Comparison of ENCODE assay signal across 17 cellular contexts in the genomic region with DNA sequence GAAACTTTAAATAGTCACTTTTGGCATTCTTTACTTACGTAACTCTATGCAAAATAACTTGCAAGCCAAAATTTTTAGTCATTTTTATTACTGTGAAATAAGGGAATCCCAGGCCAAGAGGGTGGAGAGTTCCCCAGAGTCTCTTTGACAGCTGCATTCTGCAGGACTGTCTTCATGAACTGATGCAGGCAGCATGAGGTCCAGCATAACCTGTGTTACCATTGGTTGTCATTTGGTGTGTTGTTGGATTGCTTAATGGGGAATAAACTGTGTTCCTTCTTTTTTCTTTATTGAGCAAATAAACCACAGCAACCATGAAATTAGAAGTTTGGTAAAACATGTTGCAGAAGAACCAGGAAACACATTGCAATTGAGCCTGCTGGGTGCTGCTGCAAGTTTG. TPM values are rescaled to one million over a fixed set of nuclear protein-coding genes. Genes with fewer than 3 reads are reported as not detected.
DNase-seq lines count a peak whose midpoint lies in the region; ATAC-seq and TF ChIP-seq lines count a peak whose summit lies in the region.
"Had no signal": no experiment of that assay in that cellular context is flagged by ENCODE, and none has a peak within 500 bp of the region (broad histone marks: within the 10 kb centered on the region; RNA-seq: fewer than 3 reads in every experiment).

No MANE protein-coding gene starts in this region.

- intact Hi-C loops in psoas muscle (cut with DNase I) (no loop called here), head of caudate nucleus (cut with DNase I) (no loop called here)

- H3K36me3 ChIP-seq in fibroblast of lung (ENCODE audit: control insufficient read depth, insufficient read depth, low read length): no peaks in the 10 kb centered on the region
- no peaks in the 10 kb centered on the region for H3K36me3 ChIP-seq in psoas muscle (ENCODE audit: insufficient read depth in 1 of 2, low read depth in 1 of 2)

- H3K4me2 ChIP-seq in fibroblast of lung (ENCODE audit: extremely low read depth, insufficient read depth, low read length): no peak overlapping the region

- H3K4me3 ChIP-seq in fibroblast of lung (replicated peaks in 1 of 4; ENCODE audit: control extremely low read depth in 1 of 4, insufficient read depth in 1 of 4, low read depth in 3 of 4, low read length in 4 of 4) (no peak overlapping the region), psoas muscle (no peak overlapping the region)

- H3K9me3 ChIP-seq in fibroblast of lung (ENCODE audit: control insufficient read depth, insufficient read depth, low read depth, low read length): no peaks in the 10 kb centered on the region
- no peaks in the 10 kb centered on the region for H3K9me3 ChIP-seq in psoas muscle

- H3K79me2 ChIP-seq in fibroblast of lung (ENCODE audit: control insufficient read depth, insufficient read depth, low read length): no peaks in the 10 kb centered on the region

- H3K4me1 ChIP-seq in fibroblast of lung (ENCODE audit: control insufficient read depth, extremely low read depth, insufficient read depth, low read length): no peaks in the 10 kb centered on the region
- H3K4me1 ChIP-seq in psoas muscle: no peaks in the 10 kb centered on the region

- H3K27ac ChIP-seq in fibroblast of lung (ENCODE audit: insufficient read depth, low read length): no peak overlapping the region
- no peak overlapping the region for H3K27ac ChIP-seq in psoas muscle
- H3K27ac ChIP-seq: C4-2B had no signal

- H2AFZ ChIP-seq in fibroblast of lung (ENCODE audit: low read length): no peak overlapping the region

- H3K27me3 ChIP-seq in fibroblast of lung (ENCODE audit: control insufficient read depth, insufficient read depth, low read length) (no peaks in the 10 kb centered on the region), psoas muscle (ENCODE audit: insufficient read depth in 3 of 3, low read length in 2 of 3) (no peaks in the 10 kb centered on the region)

- 22 to 34% (median 23%) methylated on average over 1 of the region's 1 CpG for WGBS in psoas muscle, 3 donors

- no peak for TF ChIP-seq CTCF in fibroblast of lung (conservative IDR thresholded peaks at IDR 0.05 in 1 of 2, IDR thresholded peaks at IDR 0.05 in 1 of 2; ENCODE audit: low read depth in 1 of 2, low read length in 2 of 2)
- TF ChIP-seq CTCF in psoas muscle (IDR thresholded peaks at IDR 0.05): no peak

- ATAC-seq in psoas muscle (peak in 3 of 4 donors; percentile 68 to 80 (median 72)), GM21515 (IDR thresholded peaks at IDR 0.05; ENCODE audit: unreplicated experiment) (no peak), HG03432 (IDR thresholded peaks at IDR 0.05; ENCODE audit: unreplicated experiment) (no peak)

- no peaks in the 10 kb centered on the region for H4K20me1 ChIP-seq in fibroblast of lung (ENCODE audit: control insufficient read depth, extremely low read depth, insufficient read depth, low read length)

- peak; percentile 21 for DNase-seq in ELR (ENCODE audit: low read depth)
- DNase-seq in NOMO-1 treated with dmso at 0.1 percent for 144 hours (lab: John Stamatoyannopoulos, UW; ENCODE audit: unreplicated experiment): peak; percentile 45
- DNase-seq in fibroblast of lung (ENCODE audit: low read depth in 2 of 2): peak; percentile 12 to 31
- DNase-seq in psoas muscle: peak in 1 of 2 donors; percentile 32
- DNase-seq in head of caudate nucleus: no peak
- DNase-seq in NCI-H748 (lab: John Stamatoyannopoulos, UW; ENCODE audit: unreplicated experiment): no peak
- DNase-seq: activated CD4-positive, alpha-beta T cell treated with anti-CD3 and anti-CD28 coated beads for 1 hour; activated T-cell treated with anti-CD3 and anti-CD28 coated beads for 4 hours; caudate nucleus; hippocampal formation; naive B cell; NCI-H1048; NCI-H2227 treated with DMSO at 0.1 percent for 48 hours; T-helper 1 cell had no signal

- no peak overlapping the region for H3K9ac ChIP-seq in fibroblast of lung (ENCODE audit: insufficient read depth, low read length)

RNA-seq across cellular contexts. Expression of a gene that starts 24.6 kb away (rescaled TPM):
- total RNA-seq in fibroblast of lung: 0.17 TPM in 1 of 2 replicates, not detected in the other
- polyA plus RNA-seq in fibroblast of lung: 0.08 and 0.14 TPM in 2 replicates
- 0.08 and 0.13 TPM in 2 replicates for polyA plus RNA-seq in fibroblast of lung (2012)
- polyA minus RNA-seq in fibroblast of lung (ENCODE audit: low replicate concordance): not detected in 2 replicates
- total RNA-seq in psoas muscle: not detected
- under 1 TPM in 2 of 3 donors, not detected in 1; 0.06 to 0.08 TPM for polyA plus RNA-seq in psoas muscle

RNA-seq across cellular contexts. Expression of a gene that starts 43.8 kb away (rescaled TPM):
- total RNA-seq in fibroblast of lung: under 0.01 TPM in 1 of 2 replicates, not detected in the other
- 0.07 and 0.18 TPM in 2 replicates for polyA plus RNA-seq in fibroblast of lung
- 0.08 and 0.19 TPM in 2 replicates for polyA plus RNA-seq in fibroblast of lung (2012)
- polyA minus RNA-seq in fibroblast of lung (ENCODE audit: low replicate concordance): 1.2 TPM in 1 of 2 replicates, not detected in the other
- under 1 TPM in 2 of 4 donors, not detected in 2; 0.12 to 0.59 TPM for total RNA-seq in psoas muscle
- polyA plus RNA-seq in psoas muscle: under 1 TPM; 0.03 to 0.04 (median 0.04) TPM

RNA-seq across cellular contexts. Expression of a gene that starts 55.8 kb away (rescaled TPM):
- not detected in 2 replicates for total RNA-seq in fibroblast of lung
- not detected in 2 replicates for polyA plus RNA-seq in fibroblast of lung
- not detected in 2 replicates for polyA plus RNA-seq in fibroblast of lung (2012)
- not detected in 2 replicates for polyA minus RNA-seq in fibroblast of lung (ENCODE audit: low replicate concordance)
- total RNA-seq in psoas muscle: not detected
- not detected for polyA plus RNA-seq in psoas muscle

Comparison
In these comparisons a context has a peak if more than half of its experiments do, and no peak if none do; other contexts are left out.
1. DNase-seq: peak in ELR (single experiment), NOMO-1 treated with dmso at 0.1 percent for 144 hours (single experiment) and fibroblast of lung (2 of 2); none in head of caudate nucleus (0 of 42) and NCI-H748 (single experiment).
2. ATAC-seq: peak in psoas muscle (3 of 4); none in GM21515 (single experiment) and HG03432 (single experiment).